ENCODE assay signal across 22 cellular contexts in genomic region chr17:1420981-1421380, GRCh38.
"Had no signal": no experiment of that assay in that cellular context is flagged by ENCODE, and none has a peak within 500 bp of the region (broad histone marks: within the 10 kb centered on the region; RNA-seq: fewer than 3 reads in every experiment).

No MANE protein-coding gene starts in this region.

- H3K27me3 Mint-ChIP-seq: dendritic cell treated with granulocyte-macrophage colony-stimulating factor and Interleukin-4, amounts not matched to agents 40 ng/mL and 50 ng/mL, for 4 days; effector memory CD8-positive, alpha-beta T cell; natural killer cell treated with Interleukin-12 subunit alpha and Interleukin-12 subunit beta and Interleukin-15 and Interleukin-18, amount 100 ng/mL, for 72 hours had no signal

- ATAC-seq: effector memory CD8-positive, alpha-beta T cell; gastroesophageal sphincter; left cardiac atrium; lower lobe of right lung; natural killer cell treated with Interleukin-12 subunit alpha and Interleukin-12 subunit beta and Interleukin-15 and Interleukin-18, amount 100 ng/mL, for 72 hours; right lobe of liver; stimulated activated effector memory CD8-positive, alpha-beta T cell treated with anti-CD3 and anti-CD28 coated beads, Interleukin-12 subunit alpha, Interleukin-12 subunit beta, amount 100 ng/mL, for 72 hours; stimulated activated naive CD8-positive, alpha-beta T cell treated with anti-CD3 and anti-CD28 coated beads, Interleukin-15, Interleukin-2, amounts not matched to agents 100 U/mL and 50 U/mL, for 24 hours had no signal

- H3K27me3 ChIP-seq: esophagus muscularis mucosa, gastroesophageal sphincter, right lobe of liver, tibial nerve had no signal

- H3K27ac Mint-ChIP-seq: dendritic cell treated with granulocyte-macrophage colony-stimulating factor and Interleukin-4, amounts not matched to agents 40 ng/mL and 50 ng/mL, for 4 days; effector memory CD8-positive, alpha-beta T cell; natural killer cell treated with Interleukin-12 subunit alpha and Interleukin-12 subunit beta and Interleukin-15 and Interleukin-18, amount 100 ng/mL, for 72 hours; stimulated activated effector memory CD8-positive, alpha-beta T cell treated with anti-CD3 and anti-CD28 coated beads, Interleukin-12 subunit alpha, Interleukin-12 subunit beta, amount 100 ng/mL, for 72 hours had no signal

- H3K9me3 Mint-ChIP-seq: dendritic cell treated with granulocyte-macrophage colony-stimulating factor and Interleukin-4, amounts not matched to agents 40 ng/mL and 50 ng/mL, for 4 days; effector memory CD8-positive, alpha-beta T cell; natural killer cell treated with Interleukin-12 subunit alpha and Interleukin-12 subunit beta and Interleukin-15 and Interleukin-18, amount 100 ng/mL, for 72 hours; stimulated activated effector memory CD8-positive, alpha-beta T cell treated with anti-CD3 and anti-CD28 coated beads, Interleukin-12 subunit alpha, Interleukin-12 subunit beta, amount 100 ng/mL, for 72 hours had no signal

- H3K36me3 ChIP-seq: prostate gland had no signal

- H2AFZ ChIP-seq: parathyroid adenoma had no signal

- H3K27ac ChIP-seq: epithelial cell of prostate, esophagus muscularis mucosa, gastroesophageal sphincter, lower lobe of right lung, parathyroid adenoma, prostate gland, right lobe of liver had no signal

- H3K4me3 ChIP-seq: esophagus muscularis mucosa, gastroesophageal sphincter, left ventricle myocardium inferior, lower lobe of right lung, prostate gland, right lobe of liver, tibial nerve had no signal

- H3K4me3 Mint-ChIP-seq: dendritic cell treated with granulocyte-macrophage colony-stimulating factor and Interleukin-4, amounts not matched to agents 40 ng/mL and 50 ng/mL, for 4 days; effector memory CD8-positive, alpha-beta T cell; natural killer cell treated with Interleukin-12 subunit alpha and Interleukin-12 subunit beta and Interleukin-15 and Interleukin-18, amount 100 ng/mL, for 72 hours; stimulated activated effector memory CD8-positive, alpha-beta T cell treated with anti-CD3 and anti-CD28 coated beads, Interleukin-12 subunit alpha, Interleukin-12 subunit beta, amount 100 ng/mL, for 72 hours had no signal

- H3K9ac ChIP-seq: parathyroid adenoma had no signal

- DNase-seq: effector memory CD8-positive, alpha-beta T cell; glutamatergic neuron; kidney; left cardiac atrium; left ventricle myocardium inferior; lower lobe of right lung; mesenchymal stem cell; midbrain; retina; stimulated activated CD4-positive, alpha-beta T cell treated with anti-CD3 and anti-CD28 coated beads, Interleukin-4, amount 100 ng/mL, for 1 hour; stimulated activated CD8-positive, alpha-beta memory T cell treated with anti-CD3 and anti-CD28 coated beads, Interleukin-4, amount 100 ng/mL, for 48 hours; stimulated activated naive CD8-positive, alpha-beta T cell treated with anti-CD3 and anti-CD28 coated beads, Interleukin-15, Interleukin-2, amounts not matched to agents 100 U/mL and 50 U/mL, for 24 hours had no signal

- H3K9me3 ChIP-seq: esophagus muscularis mucosa, gastroesophageal sphincter, left ventricle myocardium inferior, lower lobe of right lung, prostate gland, right lobe of liver, tibial nerve had no signal

- H3K4me1 ChIP-seq: parathyroid adenoma, prostate gland, right lobe of liver had no signal
